ENCODE assay signal across 10 cellular contexts in genomic region chr10:72424561-72424960, GRCh38.
"Had no signal": no experiment of that assay in that cellular context is flagged by ENCODE, and none has a peak within 500 bp of the region (broad histone marks: within the 10 kb centered on the region; RNA-seq: fewer than 3 reads in every experiment).

No MANE protein-coding gene starts in this region.

- H3K4me1 Mint-ChIP-seq: activated CD4-positive, alpha-beta T cell treated with anti-CD3 and anti-CD28 coated beads, Interleukin-2, amount 10 ng/mL, durations not matched to agents 24 days and 14 days had no signal

- H3K27me3 ChIP-seq: adrenal gland, pancreas, SJSA1, transverse colon had no signal

- H3K36me3 ChIP-seq: adrenal gland had no signal

- H3K27ac Mint-ChIP-seq: activated CD4-positive, alpha-beta T cell treated with anti-CD3 and anti-CD28 coated beads, Interleukin-2, amount 10 ng/mL, durations not matched to agents 24 days and 14 days had no signal

- DNase-seq: activated CD4-positive, alpha-beta T cell treated with anti-CD3 and anti-CD28 coated beads, Interleukin-2, amount 10 ng/mL, durations not matched to agents 24 days and 14 days; activated naive CD4-positive, alpha-beta T cell treated with anti-CD3 and anti-CD28 coated beads, Interleukin-2, amount 50 U/mL, for 16 hours; effector CD4-positive, alpha-beta T cell; mammary epithelial cell; pancreas; small intestine; transverse colon; WERI-Rb-1 had no signal

- H3K4me3 Mint-ChIP-seq: activated CD4-positive, alpha-beta T cell treated with anti-CD3 and anti-CD28 coated beads, Interleukin-2, amount 10 ng/mL, durations not matched to agents 24 days and 14 days had no signal

- H3K27me3 Mint-ChIP-seq: activated CD4-positive, alpha-beta T cell treated with anti-CD3 and anti-CD28 coated beads, Interleukin-2, amount 10 ng/mL, durations not matched to agents 24 days and 14 days had no signal

- H3K4me3 ChIP-seq: adrenal gland, pancreas, SJSA1, transverse colon had no signal

- FAIRE-seq: pancreas, small intestine had no signal
